9 cellular contexts compared by ENCODE assay signal in genomic region chr1:169925505-169926482, GRCh38. TPM values are rescaled to one million over a fixed set of nuclear protein-coding genes. Genes with fewer than 3 reads are reported as not detected.
DNase-seq lines count a peak whose midpoint lies in the region; ATAC-seq and TF ChIP-seq lines count a peak whose summit lies in the region.
"Had no signal": no experiment of that assay in that cellular context is flagged by ENCODE, and none has a peak within 500 bp of the region (broad histone marks: within the 10 kb centered on the region; RNA-seq: fewer than 3 reads in every experiment).

No MANE protein-coding gene starts in this region.

- DNase-seq in GM12865 (ENCODE audit: low read depth) (peak; percentile 43), fibroblast of the aortic adventitia (ENCODE audit: low read depth) (peak; percentile 43), cerebellum (ENCODE audit: low spot score) (no peak), HPDE6-E6E7 (ENCODE audit: extremely low spot score) (no peak), NCI-H748 treated with DMSO at 0.1 percent for 48 hours (lab: John Stamatoyannopoulos, UW) (no peak), NCI-H82 treated with DMSO at 0.1 percent for 48 hours (lab: John Stamatoyannopoulos, UW; ENCODE audit: unreplicated experiment) (no peak)
- DNase-seq: activated T-cell treated with anti-CD3 and anti-CD28 coated beads, Interleukin-2, amount 50 U/mL, for 48 hours had no signal

- H3K4me3 ChIP-seq in GM12865 (ENCODE audit: low read depth, low read length) (no peak overlapping the region), fibroblast of the aortic adventitia (ENCODE audit: low read depth, low read length) (no peak overlapping the region)

- ATAC-seq in GM19455 (IDR thresholded peaks at IDR 0.05; ENCODE audit: unreplicated experiment) (peak; percentile 59), HG03565 (IDR thresholded peaks at IDR 0.05; ENCODE audit: unreplicated experiment) (peak; percentile 77)

- TF ChIP-seq CTCF in GM12865 (IDR thresholded peaks at IDR 0.05; ENCODE audit: insufficient read depth, low read depth, low read length, missing control alignments) (no peak), fibroblast of the aortic adventitia (IDR thresholded peaks at IDR 0.05; ENCODE audit: insufficient read depth, low read length) (no peak)

RNA-seq across cellular contexts. Expression of gene SCYL3, which starts 32.1 kb away (rescaled TPM):
- total RNA-seq in fibroblast of the aortic adventitia (ENCODE audit: low replicate concordance) (9.6 and 12.7 TPM in 2 replicates), cerebellum (10.2 TPM)

Comparison
In these comparisons a context has a peak if more than half of its experiments do, and no peak if none do; other contexts are left out.
1. DNase-seq: peak in GM12865 (single experiment) and fibroblast of the aortic adventitia (single experiment); none in cerebellum (single experiment), HPDE6-E6E7 (single experiment), NCI-H748 treated with DMSO at 0.1 percent for 48 hours (single experiment) and NCI-H82 treated with DMSO at 0.1 percent for 48 hours (single experiment).